Comparison of ENCODE assay signal across 17 cellular contexts in the genomic region with DNA sequence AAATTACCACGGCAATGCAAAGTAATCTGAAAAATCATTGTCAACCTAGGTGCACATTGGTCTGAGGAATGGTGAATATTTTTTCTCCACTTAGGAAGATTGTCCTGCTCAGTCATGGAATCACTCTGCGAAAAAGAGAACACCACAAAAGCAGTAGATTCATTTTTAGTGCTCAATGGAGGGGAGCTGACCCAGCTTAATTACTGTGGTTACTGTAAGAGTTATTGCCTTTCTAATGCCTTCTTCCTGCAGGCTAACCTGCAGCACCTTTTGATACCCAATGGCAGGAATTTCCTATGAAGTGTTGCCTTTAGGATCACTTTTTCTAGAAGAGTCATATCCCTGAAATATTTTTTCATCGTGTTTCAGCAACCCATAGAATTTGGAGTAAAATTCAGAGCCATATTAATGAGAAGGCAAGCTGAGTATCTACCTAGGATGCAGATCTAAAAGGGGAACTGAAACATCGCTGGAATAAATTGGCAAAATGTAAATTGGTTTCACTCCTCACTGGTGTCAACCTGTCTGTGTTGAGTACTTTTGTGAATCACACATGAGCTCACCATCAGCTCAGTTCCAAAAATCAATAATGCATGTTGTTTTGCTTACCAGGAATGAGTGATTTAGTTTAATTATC.
DNase-seq lines count a peak whose midpoint lies in the region; ATAC-seq lines count a peak whose summit lies in the region.
"Had no signal": no experiment of that assay in that cellular context is flagged by ENCODE, and none has a peak within 500 bp of the region (broad histone marks: within the 10 kb centered on the region; RNA-seq: fewer than 3 reads in every experiment).

No MANE protein-coding gene starts in this region.

- ATAC-seq in GM18499 (IDR thresholded peaks at IDR 0.05; ENCODE audit: insufficient read depth, unreplicated experiment) (peak; percentile 74), GM21381 (IDR thresholded peaks at IDR 0.05; ENCODE audit: unreplicated experiment) (peak; percentile 75), HG03060 (IDR thresholded peaks at IDR 0.05; ENCODE audit: low read depth, unreplicated experiment) (peak; percentile 83)
- ATAC-seq in activated CD8-positive, alpha-beta T cell treated with anti-CD3 and anti-CD28 coated beads, Interleukin-2, amount 10 ng/mL, durations not matched to agents 7 days and 5 days = no peak
- ATAC-seq in activated CD4-positive, CD25-positive, alpha-beta regulatory T cell treated with anti-CD3 and anti-CD28 coated beads, Interleukin-2, amount 50 U/mL, for 24 hours = no peak
- ATAC-seq: gastroesophageal sphincter, left lobe of liver had no signal

- no peak overlapping the region for H3K4me3 Mint-ChIP-seq in activated CD8-positive, alpha-beta T cell treated with anti-CD3 and anti-CD28 coated beads, Interleukin-2, amount 10 ng/mL, durations not matched to agents 7 days and 5 days
- H3K4me3 Mint-ChIP-seq: neural crest cell had no signal

- POLR2A ChIA-PET in activated CD8-positive, alpha-beta T cell treated with anti-CD3 and anti-CD28 coated beads, Interleukin-2, amount 10 ng/mL, durations not matched to agents 7 days and 5 days (lab: Charles Lee) = no interaction called here

- CTCF ChIA-PET in activated CD8-positive, alpha-beta T cell treated with anti-CD3 and anti-CD28 coated beads, Interleukin-2, amount 10 ng/mL, durations not matched to agents 7 days and 5 days (lab: Charles Lee) = no interaction called here

- no peak overlapping the region for H3K27ac Mint-ChIP-seq in activated CD8-positive, alpha-beta T cell treated with anti-CD3 and anti-CD28 coated beads, Interleukin-2, amount 10 ng/mL, durations not matched to agents 7 days and 5 days

- no peaks in the 10 kb centered on the region for H3K27me3 Mint-ChIP-seq in activated CD8-positive, alpha-beta T cell treated with anti-CD3 and anti-CD28 coated beads, Interleukin-2, amount 10 ng/mL, durations not matched to agents 7 days and 5 days (ENCODE audit: low read depth)

- H3K36me3 Mint-ChIP-seq in activated CD8-positive, alpha-beta T cell treated with anti-CD3 and anti-CD28 coated beads, Interleukin-2, amount 10 ng/mL, durations not matched to agents 7 days and 5 days (ENCODE audit: low read depth) = no peaks in the 10 kb centered on the region

- H3K4me1 Mint-ChIP-seq in activated CD8-positive, alpha-beta T cell treated with anti-CD3 and anti-CD28 coated beads, Interleukin-2, amount 10 ng/mL, durations not matched to agents 7 days and 5 days (ENCODE audit: low read depth) = no peaks in the 10 kb centered on the region
- H3K4me1 Mint-ChIP-seq: neural crest cell had no signal

- no peaks in the 10 kb centered on the region for H3K9me3 Mint-ChIP-seq in activated CD8-positive, alpha-beta T cell treated with anti-CD3 and anti-CD28 coated beads, Interleukin-2, amount 10 ng/mL, durations not matched to agents 7 days and 5 days (ENCODE audit: insufficient read depth)

- DNase-seq in NOMO-1 (lab: John Stamatoyannopoulos, UW; ENCODE audit: unreplicated experiment in 2 of 2) = peak; percentile 72 to 90
- DNase-seq in HuH-7 (ENCODE audit: low spot score) = no peak
- DNase-seq in occipital lobe (lab: John Stamatoyannopoulos, UW) = no peak
- DNase-seq in activated CD8-positive, alpha-beta T cell treated with anti-CD3 and anti-CD28 coated beads, Interleukin-2, amount 10 ng/mL, durations not matched to agents 7 days and 5 days = no peak
- DNase-seq: activated T-cell treated with anti-CD3 and anti-CD28 coated beads, Interleukin-2, amount 50 U/mL, for 1 hour; DND-41; NCI-H1048; NCI-H526; trophoblast cell; WERI-Rb-1 had no signal

Comparison
In these comparisons a context has a peak if more than half of its experiments do, and no peak if none do; other contexts are left out.
1. ATAC-seq: peak in GM18499 (single experiment), GM21381 (single experiment) and HG03060 (single experiment); none in activated CD8-positive, alpha-beta T cell treated with anti-CD3 and anti-CD28 coated beads, Interleukin-2, amount 10 ng/mL, durations not matched to agents 7 days and 5 days (single experiment) and activated CD4-positive, CD25-positive, alpha-beta regulatory T cell treated with anti-CD3 and anti-CD28 coated beads, Interleukin-2, amount 50 U/mL, for 24 hours (0 of 2).
2. DNase-seq: peak in NOMO-1 (2 of 2); none in HuH-7 (single experiment), occipital lobe (single experiment) and activated CD8-positive, alpha-beta T cell treated with anti-CD3 and anti-CD28 coated beads, Interleukin-2, amount 10 ng/mL, durations not matched to agents 7 days and 5 days (single experiment).